In the genomic region with DNA sequence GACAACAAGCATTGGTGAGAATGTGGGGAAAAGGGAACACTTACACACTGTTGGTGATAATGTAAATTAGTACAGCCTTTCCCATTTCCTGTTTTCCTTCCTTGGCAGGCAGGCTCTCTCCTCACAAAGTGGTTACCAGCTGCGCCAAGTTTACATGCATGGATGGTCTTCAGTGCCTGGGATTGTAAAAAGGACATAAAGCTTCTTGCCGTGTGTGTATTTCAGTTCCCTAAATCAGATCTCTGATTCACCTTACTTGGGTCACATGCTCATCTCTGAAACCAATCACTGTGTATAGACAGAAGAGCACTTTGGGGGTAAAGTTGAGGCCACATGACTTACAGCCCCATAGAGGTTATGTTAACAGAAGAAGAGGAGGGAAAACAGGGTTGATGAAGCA, we compare ENCODE assay signal across 1 cellular context.
TF ChIP-seq lines count a peak whose summit lies in the region.

No MANE protein-coding gene starts in this region.

TF ChIP-seq in GM23338, 12 proteins besides CTCF, POLR2A, EP300 and RAD21 (continued from another document):
- no peak for TF ChIP-seq POLR2AphosphoS5 (IDR thresholded peaks at IDR 0.05; ENCODE audit: low read depth)
